In the genomic region with DNA sequence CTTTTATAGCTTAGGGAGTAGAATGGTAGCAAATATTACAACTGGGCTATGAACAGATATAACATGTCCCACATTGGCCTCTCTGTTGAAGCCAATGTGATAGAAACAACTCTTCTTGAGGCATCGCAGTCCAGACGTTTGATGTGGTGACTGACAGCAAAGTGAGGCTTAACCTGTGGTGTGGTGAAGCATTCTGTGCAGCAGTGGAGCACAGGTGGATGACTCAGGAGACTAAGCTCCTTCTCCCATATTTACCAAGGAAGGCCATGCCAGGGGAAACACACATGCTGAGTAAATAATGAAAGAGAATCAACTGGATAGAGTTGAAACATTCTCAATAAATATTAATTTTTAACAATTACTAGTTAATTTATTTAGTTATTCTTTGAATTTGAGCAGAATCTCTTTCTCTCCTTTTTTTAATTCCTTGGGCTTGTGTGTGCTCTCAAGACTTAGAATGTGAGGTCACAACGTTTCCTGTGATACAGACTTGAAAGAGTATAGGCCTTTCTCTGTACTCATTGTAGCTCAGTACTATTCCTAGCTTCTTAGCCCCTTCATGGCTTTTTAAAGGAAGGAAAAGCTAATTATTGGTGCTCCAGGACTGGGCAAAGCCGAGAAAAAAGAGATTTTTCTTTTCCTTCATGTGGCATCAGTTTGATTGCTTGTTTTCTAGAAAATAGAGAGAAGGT, we compare ENCODE assay signal across 20 cellular contexts.
"Had no signal": no experiment of that assay in that cellular context is flagged by ENCODE, and none has a peak within 500 bp of the region (broad histone marks: within the 10 kb centered on the region; RNA-seq: fewer than 3 reads in every experiment).

No MANE protein-coding gene starts in this region.

- H3K4me3 ChIP-seq: dorsolateral prefrontal cortex, heart left ventricle, prostate gland had no signal

- H3K4me1 Mint-ChIP-seq: activated CD4-positive, alpha-beta T cell treated with anti-CD3 and anti-CD28 coated beads for 36 hours; nephron had no signal

- H3K27ac ChIP-seq: heart left ventricle, prostate gland, WERI-Rb-1 had no signal

- FAIRE-seq: endometrium, islet of Langerhans had no signal

- H3K36me3 Mint-ChIP-seq: activated naive CD8-positive, alpha-beta T cell; stimulated activated naive B cell treated with anti-CD40 and anti-IgM and Interleukin-4, amounts not matched to agents 10 μg/mL and 1 μg/mL and 100 μg/mL, for 72 hours had no signal

- DNase-seq: activated CD4-positive, alpha-beta T cell treated with anti-CD3 and anti-CD28 coated beads for 36 hours; anterior cingulate cortex; dorsolateral prefrontal cortex; foreskin melanocyte; heart left ventricle; left ventricle myocardium superior; mesendoderm; occipital lobe; stimulated activated CD4-positive, alpha-beta T cell treated with anti-CD3 and anti-CD28 coated beads, Interleukin-2, amount 100 ng/mL, for 24 hours; stimulated activated naive B cell treated with anti-CD40 and anti-IgM and Interleukin-4, amounts not matched to agents 10 μg/mL and 1 μg/mL and 100 μg/mL, for 72 hours; substantia nigra; T1000; trophoblast cell; WERI-Rb-1 had no signal

- H3K27ac Mint-ChIP-seq: activated CD4-positive, alpha-beta T cell treated with anti-CD3 and anti-CD28 coated beads for 36 hours; activated naive CD8-positive, alpha-beta T cell; stimulated activated naive B cell treated with anti-CD40 and anti-IgM and Interleukin-4, amounts not matched to agents 10 μg/mL and 1 μg/mL and 100 μg/mL, for 72 hours had no signal

- H3K9me3 ChIP-seq: heart left ventricle, prostate gland had no signal

- H3K36me3 ChIP-seq: heart left ventricle, prostate gland, WERI-Rb-1 had no signal

- ATAC-seq: activated CD4-positive, alpha-beta T cell treated with anti-CD3 and anti-CD28 coated beads for 36 hours; heart left ventricle; left ventricle myocardium superior; sciatic nerve had no signal

- H3K27me3 ChIP-seq: dorsolateral prefrontal cortex, heart left ventricle had no signal

- H3K4me3 Mint-ChIP-seq: activated CD4-positive, alpha-beta T cell treated with anti-CD3 and anti-CD28 coated beads for 36 hours; activated naive CD8-positive, alpha-beta T cell; nephron; stimulated activated naive B cell treated with anti-CD40 and anti-IgM and Interleukin-4, amounts not matched to agents 10 μg/mL and 1 μg/mL and 100 μg/mL, for 72 hours had no signal

- H3K4me1 ChIP-seq: heart left ventricle, prostate gland had no signal

- H3K9me3 Mint-ChIP-seq: nephron; stimulated activated naive B cell treated with anti-CD40 and anti-IgM and Interleukin-4, amounts not matched to agents 10 μg/mL and 1 μg/mL and 100 μg/mL, for 72 hours had no signal
